Comparison of ENCODE assay signal across 18 cellular contexts in genomic region chr18:50454379-50455005, GRCh38.
DNase-seq lines count a peak whose midpoint lies in the region; ATAC-seq and TF ChIP-seq lines count a peak whose summit lies in the region.
"Had no signal": no experiment of that assay in that cellular context is flagged by ENCODE, and none has a peak within 500 bp of the region (broad histone marks: within the 10 kb centered on the region; RNA-seq: fewer than 3 reads in every experiment).

No MANE protein-coding gene starts in this region.

- H3K27me3 Mint-ChIP-seq in glutamatergic neuron (ENCODE audit: unreplicated experiment) (no peaks in the 10 kb centered on the region), nephron progenitor cell (ENCODE audit: low read depth, poor library complexity) (peaks cover 7% of the 10 kb centered on the region), chondrocyte (ENCODE audit: low read depth) (peaks cover 12% of the 10 kb centered on the region)
- H3K27me3 Mint-ChIP-seq in activated CD4-positive, alpha-beta T cell treated with anti-CD3 and anti-CD28 coated beads for 36 hours = no peaks in the 10 kb centered on the region

- H3K27ac Mint-ChIP-seq in glutamatergic neuron (ENCODE audit: unreplicated experiment) (peak overlapping the region; percentile 31), nephron progenitor cell (no peak overlapping the region), chondrocyte (ENCODE audit: unreplicated experiment) (no peak overlapping the region)
- H3K27ac Mint-ChIP-seq in activated CD4-positive, alpha-beta T cell treated with anti-CD3 and anti-CD28 coated beads for 36 hours = no peak overlapping the region
- H3K27ac Mint-ChIP-seq: activated CD8-positive, alpha-beta memory T cell treated with anti-CD3 and anti-CD28 coated beads, Interleukin-2, amount 10 ng/mL, durations not matched to agents 7 days and 5 days; CD4-positive, alpha-beta T cell; natural killer cell treated with Interleukin-12 subunit alpha and Interleukin-12 subunit beta and Interleukin-15 and Interleukin-18, amount 100 ng/mL, for 72 hours had no signal

- TF ChIP-seq CTCF in glutamatergic neuron (IDR thresholded peaks at IDR 0.05; ENCODE audit: partially characterized antibody, unreplicated experiment) = no peak
- no peak for TF ChIP-seq CTCF in nephron progenitor cell (IDR thresholded peaks at IDR 0.05)
- TF ChIP-seq CTCF in chondrocyte (IDR thresholded peaks at IDR 0.05) = no peak

- CTCF ChIA-PET in activated CD4-positive, alpha-beta T cell treated with anti-CD3 and anti-CD28 coated beads for 36 hours (lab: Charles Lee) = no interaction called here

- no peak for ATAC-seq in activated CD4-positive, alpha-beta T cell treated with anti-CD3 and anti-CD28 coated beads for 36 hours
- ATAC-seq: activated CD8-positive, alpha-beta memory T cell treated with anti-CD3 and anti-CD28 coated beads, Interleukin-2, amount 10 ng/mL, durations not matched to agents 7 days and 5 days; gastrocnemius medialis had no signal

- DNase-seq in NOMO-1 treated with DMSO at 0.1 percent for 48 hours (lab: John Stamatoyannopoulos, UW; ENCODE audit: unreplicated experiment) (peak; percentile 28), NOMO-1 treated with dmso at 0.1 percent for 144 hours (lab: John Stamatoyannopoulos, UW; ENCODE audit: unreplicated experiment) (no peak), SK-N-DZ (ENCODE audit: low spot score) (peak; percentile 15), glutamatergic neuron (no peak), nephron progenitor cell (no peak), chondrocyte (ENCODE audit: low spot score) (no peak), GOT3 (lab: John Stamatoyannopoulos, UW) (no peak)
- DNase-seq in activated CD4-positive, alpha-beta T cell treated with anti-CD3 and anti-CD28 coated beads for 36 hours = no peak
- DNase-seq: ACHN; activated CD8-positive, alpha-beta memory T cell treated with anti-CD3 and anti-CD28 coated beads, Interleukin-2, amount 10 ng/mL, durations not matched to agents 7 days and 5 days; activated effector memory CD4-positive, alpha-beta T cell treated with anti-CD3 and anti-CD28 coated beads, Interleukin-2, amount 50 U/mL, for 16 hours; amniotic stem cell; CD4-positive, alpha-beta T cell; gastrocnemius medialis; KBM-7; NCI-H1105 treated with DMSO at 0.1 percent for 48 hours; T-helper 1 cell had no signal

- intact Hi-C loops in activated CD4-positive, alpha-beta T cell treated with anti-CD3 and anti-CD28 coated beads for 36 hours (cut with DNase I, micrococcal nuclease) = no loop called here

- POLR2A ChIA-PET in activated CD4-positive, alpha-beta T cell treated with anti-CD3 and anti-CD28 coated beads for 36 hours (lab: Charles Lee) = interaction anchor here (0.6 kb wide), 1 partner anchor 11 kb away, joined by 3 read pairs; no protein-coding TSS in a partner anchor

- H3K4me3 Mint-ChIP-seq in glutamatergic neuron (ENCODE audit: unreplicated experiment) (no peak overlapping the region), nephron progenitor cell (no peak overlapping the region), chondrocyte (ENCODE audit: unreplicated experiment) (no peak overlapping the region)
- no peak overlapping the region for H3K4me3 Mint-ChIP-seq in activated CD4-positive, alpha-beta T cell treated with anti-CD3 and anti-CD28 coated beads for 36 hours
- H3K4me3 Mint-ChIP-seq: activated CD8-positive, alpha-beta memory T cell treated with anti-CD3 and anti-CD28 coated beads, Interleukin-2, amount 10 ng/mL, durations not matched to agents 7 days and 5 days; CD4-positive, alpha-beta T cell; natural killer cell treated with Interleukin-12 subunit alpha and Interleukin-12 subunit beta and Interleukin-15 and Interleukin-18, amount 100 ng/mL, for 72 hours had no signal

- H3K9me3 Mint-ChIP-seq in glutamatergic neuron (ENCODE audit: unreplicated experiment) (peaks cover 2% of the 10 kb centered on the region), nephron progenitor cell (no peaks in the 10 kb centered on the region), chondrocyte (ENCODE audit: low read depth) (no peaks in the 10 kb centered on the region)
- no peaks in the 10 kb centered on the region for H3K9me3 Mint-ChIP-seq in activated CD4-positive, alpha-beta T cell treated with anti-CD3 and anti-CD28 coated beads for 36 hours (ENCODE audit: low read depth)
- H3K9me3 Mint-ChIP-seq: CD4-positive, alpha-beta T cell; natural killer cell treated with Interleukin-12 subunit alpha and Interleukin-12 subunit beta and Interleukin-15 and Interleukin-18, amount 100 ng/mL, for 72 hours had no signal

- H3K36me3 Mint-ChIP-seq in glutamatergic neuron (ENCODE audit: unreplicated experiment) (no peaks in the 10 kb centered on the region), nephron progenitor cell (ENCODE audit: low read depth) (no peaks in the 10 kb centered on the region), chondrocyte (ENCODE audit: low read depth) (no peaks in the 10 kb centered on the region)
- H3K36me3 Mint-ChIP-seq in activated CD4-positive, alpha-beta T cell treated with anti-CD3 and anti-CD28 coated beads for 36 hours (ENCODE audit: low read depth) = no peaks in the 10 kb centered on the region
- H3K36me3 Mint-ChIP-seq: activated CD8-positive, alpha-beta memory T cell treated with anti-CD3 and anti-CD28 coated beads, Interleukin-2, amount 10 ng/mL, durations not matched to agents 7 days and 5 days; natural killer cell treated with Interleukin-12 subunit alpha and Interleukin-12 subunit beta and Interleukin-15 and Interleukin-18, amount 100 ng/mL, for 72 hours had no signal

- H3K4me1 Mint-ChIP-seq in glutamatergic neuron (ENCODE audit: low read depth, unreplicated experiment) (no peaks in the 10 kb centered on the region), nephron progenitor cell (peaks cover 32% of the 10 kb centered on the region), chondrocyte (ENCODE audit: low read depth) (no peaks in the 10 kb centered on the region)
- H3K4me1 Mint-ChIP-seq in activated CD4-positive, alpha-beta T cell treated with anti-CD3 and anti-CD28 coated beads for 36 hours = no peaks in the 10 kb centered on the region
- H3K4me1 Mint-ChIP-seq: activated CD8-positive, alpha-beta memory T cell treated with anti-CD3 and anti-CD28 coated beads, Interleukin-2, amount 10 ng/mL, durations not matched to agents 7 days and 5 days had no signal

Comparison
In these comparisons a context has a peak if more than half of its experiments do, and no peak if none do; other contexts are left out.
1. DNase-seq: peak in NOMO-1 treated with DMSO at 0.1 percent for 48 hours (single experiment) and SK-N-DZ (single experiment); none in NOMO-1 treated with dmso at 0.1 percent for 144 hours (single experiment), glutamatergic neuron (single experiment), nephron progenitor cell (single experiment), chondrocyte (single experiment), GOT3 (single experiment) and activated CD4-positive, alpha-beta T cell treated with anti-CD3 and anti-CD28 coated beads for 36 hours (single experiment).